In the genomic region with DNA sequence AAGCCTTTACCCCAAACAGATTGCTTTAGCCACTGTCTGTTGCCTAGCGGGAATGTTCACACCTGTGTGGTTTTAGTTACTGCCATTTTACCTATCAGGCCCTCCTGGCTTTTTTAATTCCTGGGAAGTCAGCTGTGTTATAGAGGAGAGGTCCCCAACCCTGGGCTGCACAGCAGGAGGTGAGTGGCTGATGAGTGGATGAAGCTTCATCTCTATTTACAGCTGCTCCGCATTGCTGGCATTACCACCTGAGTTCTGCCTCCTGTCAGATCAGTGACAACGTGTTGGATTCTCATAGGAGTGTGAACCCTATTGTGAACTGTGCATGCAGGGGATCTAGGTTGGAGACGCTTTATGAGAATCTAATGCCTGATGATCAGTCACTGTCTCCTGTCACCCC, we compare ENCODE assay signal across 27 cellular contexts.
DNase-seq lines count a peak whose midpoint lies in the region; ATAC-seq, FAIRE-seq and TF ChIP-seq lines count a peak whose summit lies in the region.
"Had no signal": no experiment of that assay in that cellular context is flagged by ENCODE, and none has a peak within 500 bp of the region (broad histone marks: within the 10 kb centered on the region; RNA-seq: fewer than 3 reads in every experiment).

No MANE protein-coding gene starts in this region.

- H2BK120ac ChIP-seq in mesenchymal stem cell (ENCODE audit: low read depth, low read length), result no peak overlapping the region

- H3K23ac ChIP-seq in mesenchymal stem cell (ENCODE audit: low read length in 2 of 2), result no peak overlapping the region

- no peak overlapping the region for H3K9ac ChIP-seq in mesenchymal stem cell (ENCODE audit: low read length)

- peak overlapping the region in 1 of 2 experiments; percentile 24 for H2BK12ac ChIP-seq in mesenchymal stem cell (ENCODE audit: low read length in 2 of 2)

- H3K27me3 ChIP-seq in mesenchymal stem cell (ENCODE audit: control insufficient read depth in 1 of 2, insufficient read depth in 1 of 2, low read length in 2 of 2) (no peaks in the 10 kb centered on the region), stomach (no peaks in the 10 kb centered on the region), small intestine (ENCODE audit: control insufficient read depth in 2 of 2, insufficient read depth in 2 of 2, low read length in 2 of 2) (no peaks in the 10 kb centered on the region), right lobe of liver (no peaks in the 10 kb centered on the region)
- H3K27me3 ChIP-seq: hepatocyte had no signal

- no peak for FAIRE-seq in small intestine (lab: Jason Lieb, UNC)
- FAIRE-seq: keratinocyte, TTC549, urothelium cell line had no signal

- no peak overlapping the region for H2BK15ac ChIP-seq in mesenchymal stem cell (ENCODE audit: low read depth, poor library complexity, severe bottlenecking)

- intact Hi-C loops in stomach (cut with DNase I; ENCODE audit: low total_unique reads) (no loop called here), right lobe of liver (cut with DNase I) (no loop called here)

- H2AFZ ChIP-seq in mesenchymal stem cell (ENCODE audit: low read depth, low read length), result no peak overlapping the region
- H2AFZ ChIP-seq: hepatocyte had no signal

- no peak overlapping the region for H4K91ac ChIP-seq in mesenchymal stem cell (ENCODE audit: low read length)

- H3K36me3 ChIP-seq in mesenchymal stem cell (ENCODE audit: control insufficient read depth in 1 of 2, insufficient read depth in 2 of 2, low read depth in 1 of 2, low read length in 2 of 2), result peaks cover 4 to 25% of the 10 kb centered on the region in 2 experiments
- H3K36me3 ChIP-seq in stomach, result peaks cover 0 to 16% (median 0%) of the 10 kb centered on the region in 4 donors
- H3K36me3 ChIP-seq in small intestine (ENCODE audit: control insufficient read depth in 2 of 2, insufficient read depth in 2 of 2, low read length in 2 of 2), result peaks cover 3 to 4% of the 10 kb centered on the region in 2 donors
- no peaks in the 10 kb centered on the region for H3K36me3 ChIP-seq in right lobe of liver

- H3K4me1 Mint-ChIP-seq in activated T-cell treated with anti-CD3 and anti-CD28 coated beads, Interleukin-2, amount 50 U/mL, for 72 hours (ENCODE audit: low read depth), result peaks cover 59% of the 10 kb centered on the region
- H3K4me1 Mint-ChIP-seq in activated naive CD8-positive, alpha-beta T cell (ENCODE audit: low read depth), result peaks cover 76% of the 10 kb centered on the region

- peaks cover 8% of the 10 kb centered on the region for H3K79me1 ChIP-seq in mesenchymal stem cell (replicated peaks; ENCODE audit: low read length, poor library complexity, severe bottlenecking)

- H3K4me3 Mint-ChIP-seq in activated T-cell treated with anti-CD3 and anti-CD28 coated beads, Interleukin-2, amount 50 U/mL, for 72 hours, result no peak overlapping the region
- H3K4me3 Mint-ChIP-seq in activated naive CD8-positive, alpha-beta T cell, result no peak overlapping the region
- H3K4me3 Mint-ChIP-seq: activated naive CD8-positive, alpha-beta T cell treated with anti-CD3 and anti-CD28 coated beads, Interleukin-2, amount 10 ng/mL, durations not matched to agents 7 days and 5 days had no signal

- no peak for TF ChIP-seq POLR2A in stomach (IDR thresholded peaks at IDR 0.05)
- no peak for TF ChIP-seq POLR2A in right lobe of liver (IDR thresholded peaks at IDR 0.05)

- H3K14ac ChIP-seq in mesenchymal stem cell (ENCODE audit: low read length in 2 of 2), result no peak overlapping the region

- no peak overlapping the region for H3K4ac ChIP-seq in mesenchymal stem cell (ENCODE audit: low read depth in 1 of 2, low read length in 2 of 2)

- H3K4me1 ChIP-seq in mesenchymal stem cell (ENCODE audit: control insufficient read depth, insufficient read depth, low read depth, low read length) (peaks cover 4% of the 10 kb centered on the region), stomach (peaks cover 24 to 93% (median 61%) of the 10 kb centered on the region in 4 donors), small intestine (ENCODE audit: control insufficient read depth in 2 of 2, insufficient read depth in 1 of 2, low read depth in 1 of 2, low read length in 1 of 2) (peaks cover 0 to 8% of the 10 kb centered on the region in 2 donors), right lobe of liver (peaks cover 0 to 25% (median 4%) of the 10 kb centered on the region in 4 donors)

- ATAC-seq in activated T-cell treated with anti-CD3 and anti-CD28 coated beads, Interleukin-2, amount 50 U/mL, for 72 hours (replicated peaks in 1 of 2), result no peak
- ATAC-seq in right lobe of liver, result no peak
- ATAC-seq: stimulated activated naive CD8-positive, alpha-beta T cell treated with anti-CD3 and anti-CD28 coated beads, Interleukin-15, Interleukin-2, amounts not matched to agents 100 U/mL and 50 U/mL, for 24 hours had no signal

- no peak overlapping the region for H3K27ac ChIP-seq in mesenchymal stem cell (ENCODE audit: low read length, poor library complexity, severe bottlenecking)
- peak overlapping the region in 3 of 5 donors; percentile 17 to 43 (median 26) for H3K27ac ChIP-seq in stomach
- no peak overlapping the region for H3K27ac ChIP-seq in small intestine (ENCODE audit: low read depth in 1 of 2, low read length in 1 of 2)
- no peak overlapping the region for H3K27ac ChIP-seq in right lobe of liver
- H3K27ac ChIP-seq: C4-2B, hepatocyte had no signal

- peaks cover 0 to 2% of the 10 kb centered on the region in 2 donors for H3K9me3 Mint-ChIP-seq in activated T-cell treated with anti-CD3 and anti-CD28 coated beads, Interleukin-2, amount 50 U/mL, for 72 hours
- no peaks in the 10 kb centered on the region for H3K9me3 Mint-ChIP-seq in activated naive CD8-positive, alpha-beta T cell (ENCODE audit: low read depth)

- H3K9me3 ChIP-seq in mesenchymal stem cell (ENCODE audit: control insufficient read depth, low read length) (no peaks in the 10 kb centered on the region), stomach (no peaks in the 10 kb centered on the region), small intestine (ENCODE audit: control insufficient read depth, low read depth) (no peaks in the 10 kb centered on the region), right lobe of liver (no peaks in the 10 kb centered on the region)

- TF ChIP-seq CTCF in stomach (IDR thresholded peaks at IDR 0.05) (no peak), right lobe of liver (IDR thresholded peaks at IDR 0.05) (no peak)

- no peak overlapping the region for H3K4me2 ChIP-seq in mesenchymal stem cell (ENCODE audit: low read length, poor library complexity, severe bottlenecking)
- H3K4me2 ChIP-seq: hepatocyte had no signal

- peak overlapping the region; percentile 32 for H2AK5ac ChIP-seq in mesenchymal stem cell (ENCODE audit: low read length, severe bottlenecking)

- H2BK5ac ChIP-seq in mesenchymal stem cell (ENCODE audit: low read depth, low read length, poor library complexity, severe bottlenecking), result no peak overlapping the region

- DNase-seq in activated T-cell treated with anti-CD3 and anti-CD28 coated beads, Interleukin-2, amount 50 U/mL, for 72 hours, result no peak
- DNase-seq in activated T-cell treated with anti-CD3 and anti-CD28 coated beads, Interleukin-2, amount 50 U/mL, for 48 hours, result no peak
- DNase-seq in mesenchymal stem cell, result no peak
- DNase-seq in stomach, result no peak
- DNase-seq in small intestine, result no peak
- DNase-seq in NCI-H446 treated with DMSO at 0.1 percent for 48 hours (lab: John Stamatoyannopoulos, UW), result no peak
- DNase-seq in right lobe of liver, result no peak
- DNase-seq: ACHN; activated CD4-positive, alpha-beta T cell treated with anti-CD3 and anti-CD28 coated beads for 4 hours; activated naive CD8-positive, alpha-beta T cell treated with anti-CD3 and anti-CD28 coated beads, Interleukin-2, amount 10 ng/mL, durations not matched to agents 7 days and 5 days; activated T-cell treated with anti-CD3 and anti-CD28 coated beads for 4 hours; GF-D8; GOT3; Karpas-422; NCI-H1092 treated with DMSO at 0.1 percent for 48 hours; NCI-H2081; NCI-H524 treated with DMSO at 0.1 percent for 48 hours; right cardiac atrium; stimulated activated naive CD8-positive, alpha-beta T cell treated with anti-CD3 and anti-CD28 coated beads, Interleukin-15, Interleukin-2, amounts not matched to agents 100 U/mL and 50 U/mL, for 24 hours; SW 1271 had no signal

- H3K27me3 Mint-ChIP-seq in activated T-cell treated with anti-CD3 and anti-CD28 coated beads, Interleukin-2, amount 50 U/mL, for 72 hours (ENCODE audit: low read depth), result no peaks in the 10 kb centered on the region
- no peaks in the 10 kb centered on the region for H3K27me3 Mint-ChIP-seq in activated naive CD8-positive, alpha-beta T cell
- H3K27me3 Mint-ChIP-seq: activated naive CD8-positive, alpha-beta T cell treated with anti-CD3 and anti-CD28 coated beads, Interleukin-2, amount 10 ng/mL, durations not matched to agents 7 days and 5 days had no signal

- H3K4me3 ChIP-seq in mesenchymal stem cell (ENCODE audit: insufficient read depth in 1 of 2, low read depth in 1 of 2, low read length in 2 of 2), result no peak overlapping the region
- no peak overlapping the region for H3K4me3 ChIP-seq in stomach
- H3K4me3 ChIP-seq in small intestine (ENCODE audit: low read depth in 1 of 2, low read length in 2 of 2), result no peak overlapping the region
- H3K4me3 ChIP-seq in right lobe of liver, result no peak overlapping the region
- H3K4me3 ChIP-seq: coronary artery, hepatocyte had no signal

- H3K27ac Mint-ChIP-seq in activated T-cell treated with anti-CD3 and anti-CD28 coated beads, Interleukin-2, amount 50 U/mL, for 72 hours, result peak overlapping the region; percentile 34
- H3K27ac Mint-ChIP-seq in activated naive CD8-positive, alpha-beta T cell, result peak overlapping the region; percentile 78
- H3K27ac Mint-ChIP-seq: activated naive CD8-positive, alpha-beta T cell treated with anti-CD3 and anti-CD28 coated beads, Interleukin-2, amount 10 ng/mL, durations not matched to agents 7 days and 5 days had no signal

- 88% methylated on average over 3 of the region's 4 CpGs for WGBS in mesenchymal stem cell
- WGBS in stomach, 5 donors, result 93 to 96% (median 94%) methylated on average over 4 of the region's 4 CpGs
- WGBS in small intestine, 3 donors, result 95 to 98% (median 98%) methylated on average over 4 of the region's 4 CpGs
- 93% methylated on average over 4 of the region's 4 CpGs for WGBS in right lobe of liver (ENCODE audit: insufficient coverage, low coverage, low lambda C conversion rate, missing lambda C conversion rate)

- peak overlapping the region; percentile 41 for H4K8ac ChIP-seq in mesenchymal stem cell (ENCODE audit: low read length)

- H3K36me3 Mint-ChIP-seq in activated T-cell treated with anti-CD3 and anti-CD28 coated beads, Interleukin-2, amount 50 U/mL, for 72 hours (ENCODE audit: insufficient read depth in 2 of 2), result peaks cover 7 to 15% of the 10 kb centered on the region in 2 donors
- H3K36me3 Mint-ChIP-seq in activated naive CD8-positive, alpha-beta T cell, result peaks cover 20% of the 10 kb centered on the region

- no peak for TF ChIP-seq EP300 in stomach (IDR thresholded peaks at IDR 0.05)

- H3K18ac ChIP-seq in mesenchymal stem cell (ENCODE audit: low read depth in 1 of 2, low read length in 2 of 2), result peak overlapping the region in 1 of 2 experiments; percentile 17

Comparison
In these comparisons a context has a peak if more than half of its experiments do, and no peak if none do; other contexts are left out.
1. H3K27ac ChIP-seq: peak in stomach (3 of 5); none in mesenchymal stem cell (single experiment), small intestine (0 of 2) and right lobe of liver (0 of 3).